In the genomic region with DNA sequence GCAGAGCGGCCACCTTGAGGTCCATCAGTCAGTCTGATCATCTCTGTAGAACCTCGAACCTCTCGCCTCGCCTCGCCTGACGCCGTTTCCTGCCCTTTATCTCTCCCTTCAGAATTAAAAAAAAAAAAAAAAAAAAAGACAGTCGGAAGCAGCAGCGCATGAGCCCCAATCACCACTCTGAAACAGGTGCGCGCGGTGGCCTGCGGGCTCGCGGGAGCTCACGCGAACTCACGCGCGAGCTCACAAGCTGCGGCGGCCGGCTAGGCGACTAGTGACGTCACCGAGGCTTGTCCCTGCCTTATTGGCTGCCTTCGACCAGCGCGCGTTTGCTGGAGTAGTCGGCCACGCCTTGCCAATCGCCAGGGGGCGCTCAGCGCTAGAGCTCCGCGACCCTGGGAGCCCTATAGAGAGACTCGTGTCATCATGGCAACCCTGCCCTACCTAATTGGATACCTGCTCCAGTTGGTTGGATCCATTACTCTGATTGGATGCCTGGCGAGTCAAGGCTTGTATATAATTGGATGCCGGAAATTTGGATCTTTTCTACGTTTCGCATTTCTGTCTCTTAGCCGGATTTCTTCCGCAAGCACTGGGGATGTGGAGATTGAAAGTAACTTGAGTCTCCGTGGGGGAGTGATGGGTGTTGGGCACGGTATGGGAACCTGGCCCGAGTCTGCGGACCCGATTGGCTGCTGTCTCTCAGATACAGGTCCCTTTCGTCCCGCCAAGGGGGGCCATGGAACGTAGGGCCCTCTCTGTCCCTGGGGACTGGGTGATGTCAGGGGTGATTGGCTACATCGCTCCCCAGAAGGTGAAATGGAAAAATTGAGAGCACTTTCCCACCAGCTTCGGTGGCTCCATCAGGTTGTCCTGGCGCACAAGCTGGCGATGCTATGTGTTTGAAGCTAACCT, we compare ENCODE assay signal across 8 cellular contexts. TPM values are rescaled to one million over a fixed set of nuclear protein-coding genes. Genes with fewer than 3 reads are reported as not detected.
A peak's percentile ranks its signal among the peaks of the same experiment; 100 is the strongest.
DNase-seq lines count a peak whose midpoint lies in the region; FAIRE-seq and TF ChIP-seq lines count a peak whose summit lies in the region.

No MANE protein-coding gene starts in this region.

- CTCF ChIA-PET in endothelial cell of umbilical vein (lab: Charles Lee): interaction anchor here (0.6 to 1.7 kb wide), 16 partner anchors 9 to 314 kb away, joined by 3 to 15 read pairs (median 4); no protein-coding TSS in a partner anchor

- DNase-seq in GM06990 (ENCODE audit: extremely low read depth, insufficient read length) (peak; percentile 81), NCI-H2171 treated with DMSO at 0.1 percent for 48 hours (lab: John Stamatoyannopoulos, UW) (peak; percentile 92), endothelial cell of umbilical vein (ENCODE audit: low read depth, low spot score) (peak; percentile 77), mucosa of gallbladder (ENCODE audit: low spot score) (peak; percentile 73), COR-L47 (lab: John Stamatoyannopoulos, UW) (no peak), NCI-H1436 (lab: John Stamatoyannopoulos, UW) (no peak)
- DNase-seq in activated CD8-positive, alpha-beta memory T cell treated with anti-CD3 and anti-CD28 coated beads for 24 hours: peak; percentile 88
- peak; percentile 38 to 42 for DNase-seq in stimulated activated CD8-positive, alpha-beta memory T cell treated with anti-CD3 and anti-CD28 coated beads, Interleukin-4, amount 100 ng/mL, for 4 hours (ENCODE audit: low read depth in 2 of 2, low spot score in 1 of 2)

- intact Hi-C loops in endothelial cell of umbilical vein (cut with micrococcal nuclease): loop anchor here (2.0 to 5.0 kb wide), 3 partner anchors 51 to 175 kb away; a partner anchor contains a TSS

- peak; percentile 84 for FAIRE-seq in endothelial cell of umbilical vein (lab: Jason Lieb, UNC)

- H3K4me1 ChIP-seq in endothelial cell of umbilical vein (ENCODE audit: control insufficient read depth, extremely low read depth, insufficient read depth, low read length): no peaks in the 10 kb centered on the region

- H3K9me1 ChIP-seq in endothelial cell of umbilical vein (replicated peaks; ENCODE audit: control insufficient read depth, extremely low read depth, insufficient read depth, low read length): no peaks in the 10 kb centered on the region

- no peaks in the 10 kb centered on the region for H4K20me1 ChIP-seq in endothelial cell of umbilical vein (replicated peaks; ENCODE audit: control insufficient read depth, extremely low read depth, insufficient read depth, low read length)

- no peak for TF ChIP-seq POLR2A in endothelial cell of umbilical vein (IDR thresholded peaks at IDR 0.05; ENCODE audit: low read depth, low read length)

- H3K27ac ChIP-seq in endothelial cell of umbilical vein (ENCODE audit: insufficient read depth, low read depth, low read length): no peak overlapping the region

- no TSS peak for BruUV-seq in endothelial cell of umbilical vein (replicated peaks; lab: Mats Ljungman, UMichigan)

- no peak overlapping the region for H3K9ac ChIP-seq in endothelial cell of umbilical vein (replicated peaks; ENCODE audit: extremely low read depth, insufficient read depth, low read length)

- POLR2A ChIA-PET in endothelial cell of umbilical vein (lab: Charles Lee): interaction anchor here (0.5 kb wide), 1 partner anchor 14 kb away, joined by 4 read pairs; no protein-coding TSS in a partner anchor

- no peak overlapping the region for H3K4me2 ChIP-seq in endothelial cell of umbilical vein (ENCODE audit: insufficient read depth, low read length)

- H3K36me3 ChIP-seq in GM06990 (ENCODE audit: control insufficient read depth, insufficient read depth, low read length) (no peaks in the 10 kb centered on the region), endothelial cell of umbilical vein (ENCODE audit: control insufficient read depth in 2 of 2, extremely low read depth in 1 of 2, insufficient read depth in 2 of 2, low read length in 2 of 2) (no peaks in the 10 kb centered on the region)

- no peaks in the 10 kb centered on the region for H3K9me3 ChIP-seq in endothelial cell of umbilical vein (replicated peaks; ENCODE audit: control insufficient read depth, insufficient read depth, low read length)

- H3K4me3 ChIP-seq in GM06990 (replicated peaks; ENCODE audit: low read depth, low read length) (no peak overlapping the region), endothelial cell of umbilical vein (replicated peaks in 1 of 3; ENCODE audit: insufficient read depth in 1 of 3, low read depth in 1 of 3, low read length in 3 of 3) (no peak overlapping the region)

- H3K79me2 ChIP-seq in endothelial cell of umbilical vein (ENCODE audit: control insufficient read depth, insufficient read depth, low read length): no peaks in the 10 kb centered on the region

- H2AFZ ChIP-seq in endothelial cell of umbilical vein (ENCODE audit: low read depth, low read length): no peak overlapping the region

- TF ChIP-seq CTCF in GM06990 (IDR thresholded peaks at IDR 0.05; ENCODE audit: insufficient read depth, low read length, poor library complexity, severe bottlenecking) (peak; percentile 38), endothelial cell of umbilical vein (IDR thresholded peaks at IDR 0.05; ENCODE audit: extremely low read depth in 1 of 2, insufficient read depth in 1 of 2, low read depth in 1 of 2, low read length in 2 of 2) (peak; percentile 75 to 83)

- H3K27me3 ChIP-seq in GM06990 (replicated peaks; ENCODE audit: control insufficient read depth, insufficient read depth, low read length): no peaks in the 10 kb centered on the region
- no peaks in the 10 kb centered on the region for H3K27me3 ChIP-seq in endothelial cell of umbilical vein (ENCODE audit: control insufficient read depth in 2 of 2, insufficient read depth in 2 of 2, low read length in 2 of 2)

- dilution Hi-C loops in endothelial cell of umbilical vein (cut with MboI; ENCODE audit: extremely low pct_ligation_motif_present, low sequenced_read_pairs): no loop called here

TF ChIP-seq in endothelial cell of umbilical vein, 7 proteins besides CTCF, POLR2A, EP300 and RAD21:
- TF ChIP-seq GATA2 (IDR thresholded peaks at IDR 0.05; ENCODE audit: insufficient read depth, insufficient read length, low read depth, low read length): no peak
- TF ChIP-seq POLR2AphosphoS5 (IDR thresholded peaks at IDR 0.05; ENCODE audit: insufficient read depth, low read depth, low read length): no peak
- no peak for TF ChIP-seq EZH2 (IDR thresholded peaks at IDR 0.05; ENCODE audit: borderline replicate concordance, low read depth, low read length, severe bottlenecking)
- no peak for TF ChIP-seq MYC (IDR thresholded peaks at IDR 0.05; ENCODE audit: low read depth, low read length)
- TF ChIP-seq, protein P1, sequence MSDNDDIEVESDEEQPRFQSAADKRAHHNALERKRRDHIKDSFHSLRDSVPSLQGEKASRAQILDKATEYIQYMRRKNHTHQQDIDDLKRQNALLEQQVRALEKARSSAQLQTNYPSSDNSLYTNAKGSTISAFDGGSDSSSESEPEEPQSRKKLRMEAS (IDR thresholded peaks at IDR 0.05; ENCODE audit: insufficient read depth, insufficient read length): no peak
- no peak for TF ChIP-seq JUN (IDR thresholded peaks at IDR 0.05; ENCODE audit: borderline replicate concordance, insufficient read depth, insufficient read length, low read depth)
- TF ChIP-seq FOS (IDR thresholded peaks at IDR 0.05; ENCODE audit: borderline replicate concordance, insufficient read depth, low read length): no peak

RNA-seq across cellular contexts. Expression of a gene that starts 31.6 kb away (rescaled TPM):
- total RNA-seq in endothelial cell of umbilical vein: 0.53 TPM in 1 of 2 replicates, not detected in the other
- polyA plus RNA-seq in endothelial cell of umbilical vein: 0.11 TPM in 1 of 2 replicates, not detected in the other
- 0.03 and 0.04 TPM in 2 replicates for polyA plus RNA-seq in endothelial cell of umbilical vein (2011; cell fraction: cytosol; rRNA removed)
- polyA plus RNA-seq in endothelial cell of umbilical vein (2011; cell fraction: nucleus; rRNA removed): 0.10 and 0.13 TPM in 2 replicates
- polyA plus RNA-seq in endothelial cell of umbilical vein (2012): 0.63 and 1.8 TPM in 2 replicates
- polyA minus RNA-seq in endothelial cell of umbilical vein: 0.19 and 0.36 TPM in 2 replicates
- polyA minus RNA-seq in endothelial cell of umbilical vein (2011; cell fraction: cytosol; rRNA and poly(A)+ RNA removed): not detected
- polyA minus RNA-seq in endothelial cell of umbilical vein (2011; cell fraction: nucleus; rRNA and poly(A)+ RNA removed): not detected in 2 replicates
- 0.32 TPM for total RNA-seq in mucosa of gallbladder

RNA-seq across cellular contexts. Expression of a gene that starts 39.9 kb away (rescaled TPM):
- total RNA-seq in endothelial cell of umbilical vein (not detected in 2 replicates), mucosa of gallbladder (3.5 TPM)
- polyA plus RNA-seq in endothelial cell of umbilical vein: 0.08 and 0.10 TPM in 2 replicates
- 0.06 TPM in 1 of 2 replicates, not detected in the other for polyA plus RNA-seq in endothelial cell of umbilical vein (2011; cell fraction: cytosol; rRNA removed)
- not detected in 2 replicates for polyA plus RNA-seq in endothelial cell of umbilical vein (2011; cell fraction: nucleus; rRNA removed)
- 0.13 and 0.33 TPM in 2 replicates for polyA plus RNA-seq in endothelial cell of umbilical vein (2012)
- polyA minus RNA-seq in endothelial cell of umbilical vein: 0.07 and 0.15 TPM in 2 replicates
- not detected for polyA minus RNA-seq in endothelial cell of umbilical vein (2011; cell fraction: cytosol; rRNA and poly(A)+ RNA removed)
- polyA minus RNA-seq in endothelial cell of umbilical vein (2011; cell fraction: nucleus; rRNA and poly(A)+ RNA removed): 0.14 TPM in 1 of 2 replicates, not detected in the other

RNA-seq across cellular contexts. Expression of a gene that starts 41.1 kb away (rescaled TPM):
- total RNA-seq in endothelial cell of umbilical vein (1.1 and 2.5 TPM in 2 replicates), mucosa of gallbladder (not detected)
- polyA plus RNA-seq in endothelial cell of umbilical vein: 0.79 and 2.1 TPM in 2 replicates
- polyA plus RNA-seq in endothelial cell of umbilical vein (2011; cell fraction: cytosol; rRNA removed): 0.25 and 0.69 TPM in 2 replicates
- polyA plus RNA-seq in endothelial cell of umbilical vein (2011; cell fraction: nucleus; rRNA removed): not detected in 2 replicates
- 1.3 and 3.0 TPM in 2 replicates for polyA plus RNA-seq in endothelial cell of umbilical vein (2012)
- 0.57 TPM in 1 of 2 replicates, not detected in the other for polyA minus RNA-seq in endothelial cell of umbilical vein
- not detected for polyA minus RNA-seq in endothelial cell of umbilical vein (2011; cell fraction: cytosol; rRNA and poly(A)+ RNA removed)
- polyA minus RNA-seq in endothelial cell of umbilical vein (2011; cell fraction: nucleus; rRNA and poly(A)+ RNA removed): not detected in 2 replicates

Comparison
In these comparisons a context has a peak if more than half of its experiments do, and no peak if none do; other contexts are left out.
1. DNase-seq: peak in GM06990 (single experiment), NCI-H2171 treated with DMSO at 0.1 percent for 48 hours (single experiment), activated CD8-positive, alpha-beta memory T cell treated with anti-CD3 and anti-CD28 coated beads for 24 hours (single experiment), endothelial cell of umbilical vein (single experiment), mucosa of gallbladder (single experiment) and stimulated activated CD8-positive, alpha-beta memory T cell treated with anti-CD3 and anti-CD28 coated beads, Interleukin-4, amount 100 ng/mL, for 4 hours (2 of 2); none in COR-L47 (single experiment) and NCI-H1436 (single experiment).